1 cellular context compared by ENCODE assay signal in genomic region chr16:72149676-72150464, GRCh38.
TF ChIP-seq lines count a peak whose summit lies in the region.

No MANE protein-coding gene starts in this region.

TF ChIP-seq in GM23338, 12 proteins besides CTCF, POLR2A, EP300 and RAD21 (continued from another document):
- no peak for TF ChIP-seq ZNF462 (CRISPR knock-in tag; IDR thresholded peaks at IDR 0.05)
- no peak for TF ChIP-seq JUNB (IDR thresholded peaks at IDR 0.05; ENCODE audit: unreplicated experiment)
- no peak for TF ChIP-seq ZNF331 (CRISPR knock-in tag; IDR thresholded peaks at IDR 0.05; ENCODE audit: low read depth)
- TF ChIP-seq STAT1 (IDR thresholded peaks at IDR 0.05; ENCODE audit: unreplicated experiment): no peak
- TF ChIP-seq EZH2 (IDR thresholded peaks at IDR 0.05; ENCODE audit: low read depth, unreplicated experiment): no peak
- no peak for TF ChIP-seq EZH2phosphoT487 (IDR thresholded peaks at IDR 0.05; ENCODE audit: unreplicated experiment)
- TF ChIP-seq REST (IDR thresholded peaks at IDR 0.05; ENCODE audit: unreplicated experiment): no peak
- no peak for TF ChIP-seq POLR2AphosphoS5 (IDR thresholded peaks at IDR 0.05; ENCODE audit: low read depth)
- TF ChIP-seq NANOG (IDR thresholded peaks at IDR 0.05; ENCODE audit: borderline replicate concordance): no peak
- no peak for TF ChIP-seq ZNF114 (CRISPR knock-in tag; IDR thresholded peaks at IDR 0.05)
